In the genomic region with DNA sequence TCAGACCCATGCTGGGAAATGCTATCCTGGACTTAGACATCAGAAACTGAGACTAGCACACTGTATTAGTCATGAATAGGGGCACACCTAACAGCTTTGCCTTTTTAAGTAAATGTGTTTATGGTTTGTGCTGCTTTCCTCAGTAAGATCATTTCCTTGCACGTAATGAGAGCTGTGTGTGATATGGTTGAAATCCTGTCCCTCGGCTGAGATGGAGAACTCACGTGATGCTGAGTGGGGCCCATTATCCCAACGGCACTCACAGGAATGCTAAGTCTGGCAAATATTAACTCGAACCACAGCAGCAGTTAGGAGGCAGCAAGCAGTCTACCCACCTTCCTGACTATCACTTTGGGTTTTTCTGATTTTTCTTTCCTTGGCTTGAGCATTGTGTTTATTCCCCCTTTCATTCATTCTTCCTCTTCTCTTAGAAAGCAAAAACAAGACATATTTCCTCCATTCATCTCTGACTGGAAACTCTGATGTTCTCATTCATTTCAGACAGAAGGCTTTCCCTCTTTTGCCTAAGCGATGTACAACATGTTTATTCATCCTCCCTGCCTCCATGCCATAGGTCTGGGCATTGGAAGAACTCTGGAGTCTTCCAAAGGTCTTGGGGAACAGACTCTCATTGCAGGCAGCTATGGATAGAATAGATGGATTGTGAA, we compare ENCODE assay signal across 9 cellular contexts. TPM values are rescaled to one million over a fixed set of nuclear protein-coding genes. Genes with fewer than 3 reads are reported as not detected.
DNase-seq lines count a peak whose midpoint lies in the region; ATAC-seq lines count a peak whose summit lies in the region.
"Had no signal": no experiment of that assay in that cellular context is flagged by ENCODE, and none has a peak within 500 bp of the region (broad histone marks: within the 10 kb centered on the region; RNA-seq: fewer than 3 reads in every experiment).

No MANE protein-coding gene starts in this region.

- H3K27me3 ChIP-seq in SJCRH30: no peaks in the 10 kb centered on the region
- H3K27me3 ChIP-seq: Peyer's patch had no signal

- DNase-seq in activated CD4-positive, CD25-positive, alpha-beta regulatory T cell treated with anti-CD3 and anti-CD28 coated beads, Interleukin-2, amount 50 U/mL, for 72 hours: no peak
- peak; percentile 63 for DNase-seq in SK-MEL-5 (ENCODE audit: low read depth, low spot score)
- peak; percentile 68 for DNase-seq in fibroblast of peridontal ligament (ENCODE audit: extremely low read depth)
- DNase-seq in stimulated activated effector memory CD8-positive, alpha-beta T cell treated with anti-CD3 and anti-CD28 coated beads, Interleukin-12 subunit alpha, Interleukin-12 subunit beta, amount 100 ng/mL, for 72 hours (ENCODE audit: low spot score in 2 of 2): no peak
- no peak for DNase-seq in GM03348 (ENCODE audit: low spot score)
- DNase-seq in SJCRH30: no peak
- no peak for DNase-seq in NCI-H1694 treated with DMSO at 0.1 percent for 48 hours (lab: John Stamatoyannopoulos, UW)
- DNase-seq: Peyer's patch had no signal

- H3K4me3 ChIP-seq in SJCRH30: no peak overlapping the region
- H3K4me3 ChIP-seq: Peyer's patch had no signal

- H3K4me1 ChIP-seq in SJCRH30: no peaks in the 10 kb centered on the region

- in situ Hi-C loops in SK-MEL-5 (cut with HindIII; ENCODE audit: low pct_unique_long_range_greater_than_20kb, low sequenced_read_pairs): no loop called here

- H3K27ac Mint-ChIP-seq in stimulated activated effector memory CD8-positive, alpha-beta T cell treated with anti-CD3 and anti-CD28 coated beads, Interleukin-12 subunit alpha, Interleukin-12 subunit beta, amount 100 ng/mL, for 72 hours: no peak overlapping the region

- peaks cover 19% of the 10 kb centered on the region for H3K4me1 Mint-ChIP-seq in stimulated activated effector memory CD8-positive, alpha-beta T cell treated with anti-CD3 and anti-CD28 coated beads, Interleukin-12 subunit alpha, Interleukin-12 subunit beta, amount 100 ng/mL, for 72 hours

- H3K9me3 ChIP-seq in SJCRH30 (replicated peaks): no peaks in the 10 kb centered on the region
- H3K9me3 ChIP-seq: Peyer's patch had no signal

- H3K27ac ChIP-seq in SJCRH30: no peak overlapping the region
- H3K27ac ChIP-seq: Peyer's patch had no signal

- H3K9me3 Mint-ChIP-seq in stimulated activated effector memory CD8-positive, alpha-beta T cell treated with anti-CD3 and anti-CD28 coated beads, Interleukin-12 subunit alpha, Interleukin-12 subunit beta, amount 100 ng/mL, for 72 hours: no peaks in the 10 kb centered on the region

- ATAC-seq in activated CD4-positive, CD25-positive, alpha-beta regulatory T cell treated with anti-CD3 and anti-CD28 coated beads, Interleukin-2, amount 50 U/mL, for 24 hours: peak; percentile 61 to 73
- ATAC-seq in stimulated activated effector memory CD8-positive, alpha-beta T cell treated with anti-CD3 and anti-CD28 coated beads, Interleukin-12 subunit alpha, Interleukin-12 subunit beta, amount 100 ng/mL, for 72 hours: peak; percentile 71

- no peak overlapping the region for H3K4me3 Mint-ChIP-seq in stimulated activated effector memory CD8-positive, alpha-beta T cell treated with anti-CD3 and anti-CD28 coated beads, Interleukin-12 subunit alpha, Interleukin-12 subunit beta, amount 100 ng/mL, for 72 hours

- H3K36me3 Mint-ChIP-seq in stimulated activated effector memory CD8-positive, alpha-beta T cell treated with anti-CD3 and anti-CD28 coated beads, Interleukin-12 subunit alpha, Interleukin-12 subunit beta, amount 100 ng/mL, for 72 hours: no peaks in the 10 kb centered on the region

- H3K36me3 ChIP-seq in SJCRH30: no peaks in the 10 kb centered on the region
- H3K36me3 ChIP-seq: Peyer's patch had no signal

RNA-seq across cellular contexts. Expression of a gene that starts 38.4 kb away (rescaled TPM):
- 12.4 and 18.2 TPM in 2 replicates for total RNA-seq in SK-MEL-5 (2014; rRNA removed; shearing (Covaris generic))
- 69.5 and 74.6 TPM in 2 replicates for polyA plus RNA-seq in SK-MEL-5 (2015; cell fraction: cytosol; rRNA removed)
- 22.7 and 45.4 TPM in 2 replicates for polyA plus RNA-seq in SK-MEL-5 (2015; cell fraction: nucleus; rRNA removed)
- 18.8 and 19.0 TPM in 2 replicates for total RNA-seq in SJCRH30 (2014; rRNA removed; shearing (Covaris generic))

Comparison
In these comparisons a context has a peak if more than half of its experiments do, and no peak if none do; other contexts are left out.
1. DNase-seq: peak in SK-MEL-5 (single experiment) and fibroblast of peridontal ligament (single experiment); none in activated CD4-positive, CD25-positive, alpha-beta regulatory T cell treated with anti-CD3 and anti-CD28 coated beads, Interleukin-2, amount 50 U/mL, for 72 hours (single experiment), stimulated activated effector memory CD8-positive, alpha-beta T cell treated with anti-CD3 and anti-CD28 coated beads, Interleukin-12 subunit alpha, Interleukin-12 subunit beta, amount 100 ng/mL, for 72 hours (0 of 2), GM03348 (single experiment), SJCRH30 (0 of 2) and NCI-H1694 treated with DMSO at 0.1 percent for 48 hours (single experiment).